In genomic region chr2:195657634-195658540, GRCh38 we compare ENCODE assay signal across 8 cellular contexts. TPM values are rescaled to one million over a fixed set of nuclear protein-coding genes. Genes with fewer than 3 reads are reported as not detected.
DNase-seq lines count a peak whose midpoint lies in the region; ATAC-seq and TF ChIP-seq lines count a peak whose summit lies in the region.

No MANE protein-coding gene starts in this region.

- peaks cover 18% of the 10 kb centered on the region for H3K4me1 ChIP-seq in adipocyte (ENCODE audit: control insufficient read depth, insufficient read depth, low read length)
- H3K4me1 ChIP-seq in psoas muscle = peaks cover 25% of the 10 kb centered on the region

- no peaks in the 10 kb centered on the region for H3K27me3 ChIP-seq in adipocyte (replicated peaks; ENCODE audit: control insufficient read depth, insufficient read depth, low read length)
- no peaks in the 10 kb centered on the region for H3K27me3 ChIP-seq in psoas muscle (ENCODE audit: insufficient read depth in 3 of 3, low read length in 2 of 3)

- peak; percentile 68 for DNase-seq in EL
- DNase-seq in LHCN-M2 (ENCODE audit: low read depth) = peak; percentile 71
- peak; percentile 31 to 64 for DNase-seq in SW 1271 (lab: John Stamatoyannopoulos, UW)
- peak; percentile 76 for DNase-seq in adipocyte (ENCODE audit: low read depth)
- peak; percentile 65 for DNase-seq in left cardiac atrium
- peak; percentile 51 to 70 for DNase-seq in psoas muscle
- peak; percentile 71 for DNase-seq in ureter (ENCODE audit: low spot score)

- peak; percentile 29 for ATAC-seq in GM21825 (IDR thresholded peaks at IDR 0.05; ENCODE audit: unreplicated experiment)
- peak; percentile 31 to 40 for ATAC-seq in left cardiac atrium
- peak; percentile 30 to 49 (median 40) for ATAC-seq in psoas muscle

- no peaks in the 10 kb centered on the region for H3K36me3 ChIP-seq in adipocyte (ENCODE audit: control insufficient read depth, insufficient read depth, low read length, severe bottlenecking)
- no peaks in the 10 kb centered on the region for H3K36me3 ChIP-seq in psoas muscle (ENCODE audit: insufficient read depth in 1 of 2, low read depth in 1 of 2)

- no peak for TF ChIP-seq CTCF in psoas muscle (IDR thresholded peaks at IDR 0.05)

- peak overlapping the region; percentile 91 for H3K27ac ChIP-seq in psoas muscle

- H3K4me3 ChIP-seq in adipocyte (ENCODE audit: low read length) (peak overlapping the region; percentile 91), psoas muscle (peak overlapping the region; percentile 92)

- 0 to 1% (median 0%) methylated on average over 44 to 66 of the region's 66 CpGs for WGBS in psoas muscle, 3 donors

- peak overlapping the region; percentile 93 for H3K9ac ChIP-seq in adipocyte (ENCODE audit: low read length)

- no peaks in the 10 kb centered on the region for H3K9me3 ChIP-seq in adipocyte (ENCODE audit: control insufficient read depth, low read length)
- no peaks in the 10 kb centered on the region for H3K9me3 ChIP-seq in psoas muscle

- intact Hi-C loops in left cardiac atrium (cut with DNase I) = loop anchor here in 1 of 2 donors (5.0 kb wide), 2 partner anchors 51 to 81 kb away; no protein-coding TSS in a partner anchor
- intact Hi-C loops in psoas muscle (cut with DNase I) = loop anchor here in 1 of 2 donors (5.0 kb wide), 1 partner anchor 81 kb away; no protein-coding TSS in a partner anchor

RNA-seq across cellular contexts. Expression of gene SLC39A10, which starts 0.9 kb away (rescaled TPM):
- total RNA-seq in LHCN-M2 (2014; rRNA removed) (31.3 and 33.2 TPM in 2 replicates), left cardiac atrium (10 to 100 TPM; 13.7 to 13.8 TPM), psoas muscle (1 to 10 TPM; 3.8 to 7.7 (median 6.3) TPM), ureter (28.6 TPM)
- polyA plus RNA-seq in LHCN-M2 (2012) = 9.0 TPM
- 1 to 10 TPM in 2 of 3 donors, under 1 TPM in 1; 0.98 to 2.2 (median 1.7) TPM for polyA plus RNA-seq in psoas muscle

Comparison
In these comparisons a context has a peak if more than half of its experiments do, and no peak if none do; other contexts are left out.
1. Peak in every context shown above with its lines: DNase-seq, ATAC-seq, H3K4me3 ChIP-seq and H3K27ac ChIP-seq.